8 cellular contexts compared by ENCODE assay signal in genomic region chr5:42840279-42840678, GRCh38. TPM values are rescaled to one million over a fixed set of nuclear protein-coding genes. Genes with fewer than 3 reads are reported as not detected.
A peak's percentile ranks its signal among the peaks of the same experiment; 100 is the strongest.
DNase-seq lines count a peak whose midpoint lies in the region; ATAC-seq, FAIRE-seq and TF ChIP-seq lines count a peak whose summit lies in the region.

No MANE protein-coding gene starts in this region.

- FAIRE-seq in pancreas (lab: Jason Lieb, UNC), result no peak

- H3K36me3 ChIP-seq in pancreas, result no peaks in the 10 kb centered on the region

- intact Hi-C loops in pancreas (cut with DNase I), result no loop called here

- DNase-seq in AG09309 (ENCODE audit: low read depth) (peak; percentile 76), NCI-H226 (peak; percentile 78), fibroblast of mammary gland (ENCODE audit: low read depth) (peak; percentile 97), pancreas (peak in 2 of 6 donors; percentile 9 to 44), iPS-NIHi7 (ENCODE audit: extremely low spot score) (no peak), HuH-7.5 (ENCODE audit: low spot score) (no peak)

- H3K27me3 ChIP-seq in pancreas, result no peaks in the 10 kb centered on the region

- no peaks in the 10 kb centered on the region for H3K9me3 ChIP-seq in pancreas

- no peak overlapping the region for H3K4me3 ChIP-seq in AG09309 (ENCODE audit: control insufficient read depth, low read depth, low read length)
- H3K4me3 ChIP-seq in fibroblast of mammary gland (ENCODE audit: control insufficient read depth, low read depth, low read length), result no peak overlapping the region
- no peak overlapping the region for H3K4me3 ChIP-seq in pancreas

- 26 to 35% methylated on average over 6 of the region's 6 CpGs for WGBS in pancreas, 2 donors

- no peak for TF ChIP-seq CTCF in AG09309 (IDR thresholded peaks at IDR 0.05; ENCODE audit: control insufficient read depth, insufficient read depth, low read depth, low read length, missing control alignments)
- no peak for TF ChIP-seq CTCF in fibroblast of mammary gland (conservative IDR thresholded peaks at IDR 0.05; ENCODE audit: control insufficient read depth, insufficient read depth, low read depth, low read length)
- no peak for TF ChIP-seq CTCF in pancreas (IDR thresholded peaks at IDR 0.05)

- no peaks in the 10 kb centered on the region for H3K4me1 ChIP-seq in pancreas

- no peak overlapping the region for H3K27ac ChIP-seq in pancreas

- ATAC-seq in pancreas (peak in 3 of 4 donors; percentile 57 to 76 (median 68)), GM21526 (IDR thresholded peaks at IDR 0.05; ENCODE audit: low FRiP score, unreplicated experiment) (no peak), GM19455 (IDR thresholded peaks at IDR 0.05; ENCODE audit: unreplicated experiment) (no peak)

RNA-seq across cellular contexts. Expression of gene SELENOP, which starts 28.6 kb away (rescaled TPM):
- total RNA-seq in pancreas, result 100 to 1,000 TPM in 3 of 6 donors, 10 to 100 TPM in 3; 51.5 to 195 (median 109) TPM
- polyA plus RNA-seq in pancreas, result 10 to 100 TPM; 32.5 to 80.2 TPM

Comparison
In these comparisons a context has a peak if more than half of its experiments do, and no peak if none do; other contexts are left out.
1. DNase-seq: peak in AG09309 (single experiment), NCI-H226 (single experiment) and fibroblast of mammary gland (single experiment); none in iPS-NIHi7 (single experiment) and HuH-7.5 (single experiment).
2. ATAC-seq: peak in pancreas (3 of 4); none in GM21526 (single experiment) and GM19455 (single experiment).